ENCODE assay signal across 8 cellular contexts in the genomic region with DNA sequence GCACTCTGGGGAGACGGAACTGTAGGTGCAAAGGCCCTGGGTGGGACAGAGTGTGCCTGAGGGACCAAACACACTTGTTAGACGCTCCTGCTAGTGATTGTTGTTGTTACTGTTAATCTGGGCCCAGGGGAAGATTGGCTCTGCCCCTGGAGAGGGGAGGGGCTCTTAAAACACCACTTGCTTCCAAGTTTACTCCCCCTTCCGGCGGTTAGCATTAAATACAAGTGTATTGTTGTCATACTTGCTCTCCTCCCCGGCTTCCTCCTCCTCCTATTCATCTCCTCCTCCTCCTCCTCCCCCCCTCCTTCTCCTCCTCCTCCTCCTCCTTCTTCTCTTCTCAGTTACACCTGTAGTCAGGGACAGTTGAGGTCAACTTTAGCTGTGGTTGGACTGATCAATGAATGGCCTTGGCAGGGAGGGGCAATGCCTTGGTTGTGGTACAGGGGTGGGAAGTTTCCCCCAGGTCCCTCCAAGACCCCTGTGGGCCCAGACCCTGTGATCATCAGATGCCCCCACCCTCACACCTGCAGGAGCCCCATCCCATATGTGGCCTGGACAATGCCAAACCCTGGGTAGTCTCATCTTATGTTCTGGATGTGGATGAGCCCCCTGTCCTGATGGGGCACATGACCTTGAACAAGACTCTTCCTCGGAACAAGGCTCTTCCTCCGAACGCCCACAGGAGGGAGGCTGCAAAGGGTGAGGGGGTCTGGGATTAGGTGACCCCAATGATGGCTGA.
DNase-seq lines count a peak whose midpoint lies in the region; ATAC-seq, FAIRE-seq and TF ChIP-seq lines count a peak whose summit lies in the region.

No MANE protein-coding gene starts in this region.

- peaks cover 4% of the 10 kb centered on the region in 2 experiments; a peak in 3 of 5 replicates for H3K9me3 Mint-ChIP-seq in H9

- no peak overlapping the region for H4K5ac ChIP-seq in H9 (ENCODE audit: insufficient read length, low read depth, low read length)

- H2BK120ac ChIP-seq in H9 (ENCODE audit: low read depth, low read length, poor library complexity, severe bottlenecking) = no peak overlapping the region

- H3K36me3 ChIP-seq in BE2C (no peaks in the 10 kb centered on the region), spleen (no peaks in the 10 kb centered on the region)

- H3K27me3 Mint-ChIP-seq in H9 (ENCODE audit: low read depth) = peaks cover 3% of the 10 kb centered on the region

- H3K27me3 ChIP-seq in BE2C (no peaks in the 10 kb centered on the region), H9 (ENCODE audit: insufficient read depth, low read length) (no peaks in the 10 kb centered on the region), spleen (replicated peaks in 1 of 7) (peaks cover 0 to 31% (median 0%) of the 10 kb centered on the region in 7 donors)

- ATAC-seq in HG03520 (IDR thresholded peaks at IDR 0.05; ENCODE audit: unreplicated experiment) = no peak
- no peak for ATAC-seq in GM21360 (IDR thresholded peaks at IDR 0.05; ENCODE audit: unreplicated experiment)

- no peak overlapping the region for H2BK20ac ChIP-seq in H9 (ENCODE audit: low read depth, low read length, poor library complexity, severe bottlenecking)

- H3K79me1 ChIP-seq in H9 (ENCODE audit: insufficient read depth, low read depth, low read length, poor library complexity, severe bottlenecking) = no peaks in the 10 kb centered on the region

- H3K36me3 Mint-ChIP-seq in H9 (ENCODE audit: insufficient read depth in 1 of 3, low read depth in 3 of 3) = peaks cover 0 to 5% (median 0%) of the 10 kb centered on the region in 3 experiments; a peak in 3 of 7 replicates

- peaks cover 20 to 39% of the 10 kb centered on the region in 2 experiments for H3K4me1 Mint-ChIP-seq in H9

- no peak overlapping the region for H3K27ac ChIP-seq in H9 (ENCODE audit: insufficient read length, low read depth, low read length)
- H3K27ac ChIP-seq in spleen = no peak overlapping the region

- H3K23me2 ChIP-seq in H9 (ENCODE audit: insufficient read length, low read depth, low read length, poor library complexity, severe bottlenecking) = no peaks in the 10 kb centered on the region

- no peak for TF ChIP-seq POLR2A in spleen (IDR thresholded peaks at IDR 0.05)

- H3K4ac ChIP-seq in H9 (ENCODE audit: low read depth, low read length) = no peak overlapping the region

- H3K14ac ChIP-seq in H9 (ENCODE audit: insufficient read depth, low read length) = no peak overlapping the region

- H3K79me2 ChIP-seq in H9 (ENCODE audit: insufficient read depth, low read length) = no peaks in the 10 kb centered on the region

- H3K4me3 ChIP-seq in BE2C (ENCODE audit: low read depth, low read length) = no peak overlapping the region
- H3K4me3 ChIP-seq in spleen = no peak overlapping the region

- no peak overlapping the region for H3K4me2 ChIP-seq in H9 (ENCODE audit: insufficient read depth, insufficient read length, low read length)

- no peaks in the 10 kb centered on the region for H4K20me1 ChIP-seq in H9 (ENCODE audit: control insufficient read depth, insufficient read depth, insufficient read length)

- no peak overlapping the region for H3K56ac ChIP-seq in H9 (ENCODE audit: insufficient read length, low read depth, low read length)

- peak; percentile 16; the same call in 1 of the 2 replicates for TF ChIP-seq CTCF in BE2C (IDR thresholded peaks at IDR 0.05; ENCODE audit: low read depth, low read length)
- peak; percentile 66 for TF ChIP-seq CTCF in H9 (conservative IDR thresholded peaks at IDR 0.05)
- no peak for TF ChIP-seq CTCF in spleen (IDR thresholded peaks at IDR 0.05 in 8 of 11, conservative IDR thresholded peaks at IDR 0.05 in 3 of 11)

- no peak for FAIRE-seq in RCC 7860 (lab: Jason Lieb, UNC)

- intact Hi-C loops in spleen (cut with DNase I; ENCODE audit: low total_unique reads) = no loop called here

- no peak overlapping the region for H2AK5ac ChIP-seq in H9 (ENCODE audit: insufficient read length, low read length)

- no peak overlapping the region for H3K9ac ChIP-seq in H9 (ENCODE audit: extremely low read depth, insufficient read length, low read length)

- H2BK15ac ChIP-seq in H9 (ENCODE audit: low read depth, low read length) = no peak overlapping the region

- no peak overlapping the region for H3K18ac ChIP-seq in H9 (ENCODE audit: insufficient read length, low read depth, low read length)

- no CpG with 5 or more reads among the region's 8 CpGs for WGBS in H9 (ENCODE audit: extremely low coverage, insufficient read length, low lambda C conversion rate)
- WGBS in spleen, 5 donors = 28 to 41% (median 34%) methylated on average over 8 of the region's 8 CpGs

- no peak overlapping the region for H2BK12ac ChIP-seq in H9 (ENCODE audit: insufficient read length, low read depth, low read length)

- H2BK5ac ChIP-seq in H9 (ENCODE audit: insufficient read length, low read length) = no peak overlapping the region

- peak overlapping the region in 1 of 2 experiments; percentile 60; a peak in 3 of 5 replicates for H3K4me3 Mint-ChIP-seq in H9

- DNase-seq in BE2C = peak; percentile 28
- DNase-seq in H9 = peak; percentile 77
- peak; percentile 41 for DNase-seq in RCC 7860 (ENCODE audit: low spot score)
- peak; percentile 36 for DNase-seq in fibroblast of peridontal ligament (ENCODE audit: extremely low read depth)
- peak; percentile 22 for DNase-seq in spleen
- no peak for DNase-seq in OCI-M2 (lab: John Stamatoyannopoulos, UW; ENCODE audit: unreplicated experiment)

- no peak overlapping the region for H2AFZ ChIP-seq in H9 (ENCODE audit: low read length)

- no peak overlapping the region for H3K23ac ChIP-seq in H9 (ENCODE audit: insufficient read length, low read depth, low read length)

- no peak overlapping the region for H3T11ph ChIP-seq in H9 (ENCODE audit: low read length)

- no peak overlapping the region for H4K8ac ChIP-seq in H9 (replicated peaks; ENCODE audit: insufficient read length, low read depth, low read length)

- H3K27ac Mint-ChIP-seq in H9 = peak overlapping the region; percentile 25 to 93 (median 53); a peak in 5 of 7 replicates

- H3K9me3 ChIP-seq in BE2C (no peaks in the 10 kb centered on the region), H9 (ENCODE audit: control insufficient read depth, low read depth, low read length) (no peaks in the 10 kb centered on the region), spleen (peaks cover 0 to 7% (median 0%) of the 10 kb centered on the region in 8 donors)

- H3K4me1 ChIP-seq in BE2C (no peaks in the 10 kb centered on the region; the same call in 1 of the 2 replicates), H9 (ENCODE audit: insufficient read depth, low read length) (peaks cover 2% of the 10 kb centered on the region; the same call in 1 of the 2 replicates), spleen (no peaks in the 10 kb centered on the region)

- H4K91ac ChIP-seq in H9 (ENCODE audit: insufficient read length, low read depth, low read length) = no peak overlapping the region

Comparison
In these comparisons a context has a peak if more than half of its experiments do, and no peak if none do; other contexts are left out.
1. CTCF ChIP-seq: peak in BE2C (single experiment) and H9 (single experiment); none in spleen (0 of 11).